In genomic region chr14:79333198-79333546, GRCh38 we compare ENCODE assay signal across 28 cellular contexts.
DNase-seq lines count a peak whose midpoint lies in the region; ATAC-seq and TF ChIP-seq lines count a peak whose summit lies in the region.
"Had no signal": no experiment of that assay in that cellular context is flagged by ENCODE, and none has a peak within 500 bp of the region (broad histone marks: within the 10 kb centered on the region; RNA-seq: fewer than 3 reads in every experiment).

No MANE protein-coding gene starts in this region.

- H2AFZ ChIP-seq in H9 (ENCODE audit: low read length) (no peak overlapping the region), neuronal stem cell (ENCODE audit: low read length) (peak overlapping the region; percentile 8)
- H2AFZ ChIP-seq: GM23248 had no signal

- H2BK20ac ChIP-seq in H9 (ENCODE audit: low read depth, low read length, poor library complexity, severe bottlenecking): no peak overlapping the region

- H3K36me3 Mint-ChIP-seq in H9 (ENCODE audit: insufficient read depth in 1 of 3, low read depth in 3 of 3): no peaks in the 10 kb centered on the region
- H3K36me3 Mint-ChIP-seq in activated CD4-positive, alpha-beta T cell treated with anti-CD3 and anti-CD28 coated beads for 36 hours (ENCODE audit: low read depth): no peaks in the 10 kb centered on the region
- H3K36me3 Mint-ChIP-seq: activated naive CD8-positive, alpha-beta T cell treated with anti-CD3 and anti-CD28 coated beads for 36 hours had no signal

- no peaks in the 10 kb centered on the region for H4K20me1 ChIP-seq in H9 (ENCODE audit: control insufficient read depth, insufficient read depth, insufficient read length)

- TF ChIP-seq POLR2A in gastroesophageal sphincter (IDR thresholded peaks at IDR 0.05): no peak

- H3K27ac ChIP-seq in H9 (ENCODE audit: insufficient read length, low read depth, low read length) (no peak overlapping the region), angular gyrus (ENCODE audit: low read depth, low read length) (peak overlapping the region; percentile 70), gastroesophageal sphincter (peak overlapping the region in 3 of 4 donors; percentile 20 to 52 (median 30)), neuronal stem cell (replicated peaks; ENCODE audit: low read length) (peak overlapping the region; percentile 96)
- H3K27ac ChIP-seq: A549, GM23248, neutrophil, SJSA1 had no signal

- no peak for TF ChIP-seq EP300 in gastroesophageal sphincter (IDR thresholded peaks at IDR 0.05)

- H2BK15ac ChIP-seq in H9 (ENCODE audit: low read depth, low read length) (no peak overlapping the region), neuronal stem cell (ENCODE audit: low read length) (no peak overlapping the region)

- H3K14ac ChIP-seq in H9 (ENCODE audit: insufficient read depth, low read length) (no peak overlapping the region), neuronal stem cell (ENCODE audit: low read length) (no peak overlapping the region)

- H3K23me2 ChIP-seq in H9 (ENCODE audit: insufficient read length, low read depth, low read length, poor library complexity, severe bottlenecking): no peaks in the 10 kb centered on the region

- H2BK120ac ChIP-seq in H9 (ENCODE audit: low read depth, low read length, poor library complexity, severe bottlenecking) (no peak overlapping the region), neuronal stem cell (ENCODE audit: low read depth, low read length) (no peak overlapping the region)

- H3K27ac Mint-ChIP-seq in H9: peak overlapping the region in 2 of 3 experiments; percentile 38 to 42; a peak in 4 of 7 replicates
- no peak overlapping the region for H3K27ac Mint-ChIP-seq in activated CD4-positive, alpha-beta T cell treated with anti-CD3 and anti-CD28 coated beads for 36 hours
- H3K27ac Mint-ChIP-seq: activated CD4-positive, alpha-beta memory T cell treated with anti-CD3 and anti-CD28 coated beads, Interleukin-2, amount 10 ng/mL, durations not matched to agents 7 days and 5 days; activated naive CD8-positive, alpha-beta T cell treated with anti-CD3 and anti-CD28 coated beads for 36 hours; CD4-positive, alpha-beta T cell; progenitor cell of endocrine pancreas had no signal

- no peak for ATAC-seq in gastroesophageal sphincter
- ATAC-seq in activated CD4-positive, alpha-beta T cell treated with anti-CD3 and anti-CD28 coated beads for 36 hours: no peak
- ATAC-seq: A549; activated CD4-positive, CD25-positive, alpha-beta regulatory T cell treated with anti-CD3 and anti-CD28 coated beads, Interleukin-2, amount 50 U/mL, for 24 hours; K562; stimulated activated naive CD8-positive, alpha-beta T cell treated with anti-CD3 and anti-CD28 coated beads, Interleukin-15, Interleukin-2, amounts not matched to agents 100 U/mL and 50 U/mL, for 24 hours had no signal

- H3K9me3 Mint-ChIP-seq in H9: no peaks in the 10 kb centered on the region
- H3K9me3 Mint-ChIP-seq in activated CD4-positive, alpha-beta T cell treated with anti-CD3 and anti-CD28 coated beads for 36 hours (ENCODE audit: low read depth): peaks cover 3% of the 10 kb centered on the region
- H3K9me3 Mint-ChIP-seq: CD4-positive, alpha-beta T cell had no signal

- no peaks in the 10 kb centered on the region for H3K79me2 ChIP-seq in H9 (ENCODE audit: insufficient read depth, low read length)

- H2BK12ac ChIP-seq in H9 (ENCODE audit: insufficient read length, low read depth, low read length) (no peak overlapping the region), neuronal stem cell (ENCODE audit: low read length) (no peak overlapping the region)

- H2AK5ac ChIP-seq in H9 (ENCODE audit: insufficient read length, low read length) (no peak overlapping the region), neuronal stem cell (ENCODE audit: low read depth, low read length) (no peak overlapping the region)

- H3K9me3 ChIP-seq in H9 (ENCODE audit: control insufficient read depth, low read depth, low read length): no peaks in the 10 kb centered on the region
- H3K9me3 ChIP-seq in gastroesophageal sphincter: no peaks in the 10 kb centered on the region
- H3K9me3 ChIP-seq in neuronal stem cell (replicated peaks in 1 of 2; ENCODE audit: control insufficient read depth in 2 of 2, insufficient read depth in 1 of 2, low read depth in 1 of 2, low read length in 2 of 2): peaks cover 0 to 2% of the 10 kb centered on the region in 2 donors
- H3K9me3 ChIP-seq: neutrophil, SJSA1 had no signal

- H3K56ac ChIP-seq in H9 (ENCODE audit: insufficient read length, low read depth, low read length): no peak overlapping the region

- H3K4ac ChIP-seq in H9 (ENCODE audit: low read depth, low read length) (no peak overlapping the region), neuronal stem cell (ENCODE audit: low read length) (no peak overlapping the region)

- no peak overlapping the region for H4K91ac ChIP-seq in H9 (ENCODE audit: insufficient read length, low read depth, low read length)
- no peak overlapping the region for H4K91ac ChIP-seq in neuronal stem cell (ENCODE audit: low read depth, low read length, poor library complexity)

- H3K9ac ChIP-seq in H9 (ENCODE audit: extremely low read depth, insufficient read length, low read length) (no peak overlapping the region), neuronal stem cell (ENCODE audit: low read depth, low read length, poor library complexity) (no peak overlapping the region)
- H3K9ac ChIP-seq: GM23248 had no signal

- no peak overlapping the region for H3T11ph ChIP-seq in H9 (ENCODE audit: low read length)

- no peaks in the 10 kb centered on the region for H3K36me3 ChIP-seq in gastroesophageal sphincter
- H3K36me3 ChIP-seq in neuronal stem cell (replicated peaks in 1 of 2; ENCODE audit: control insufficient read depth in 2 of 2, insufficient read depth in 2 of 2, low read length in 2 of 2): no peaks in the 10 kb centered on the region
- H3K36me3 ChIP-seq: neutrophil, SJSA1 had no signal

- no peak overlapping the region for H3K23ac ChIP-seq in H9 (ENCODE audit: insufficient read length, low read depth, low read length)
- no peak overlapping the region for H3K23ac ChIP-seq in neuronal stem cell (ENCODE audit: low read depth, low read length, poor library complexity)

- CTCF ChIA-PET in activated CD4-positive, alpha-beta T cell treated with anti-CD3 and anti-CD28 coated beads for 36 hours (lab: Charles Lee): no interaction called here

- POLR2A ChIA-PET in activated CD4-positive, alpha-beta T cell treated with anti-CD3 and anti-CD28 coated beads for 36 hours (lab: Charles Lee): no interaction called here

- TF ChIP-seq CTCF in H9 (conservative IDR thresholded peaks at IDR 0.05) (no peak), gastroesophageal sphincter (IDR thresholded peaks at IDR 0.05) (no peak), GM13977 (IDR thresholded peaks at IDR 0.05; ENCODE audit: extremely low read depth, insufficient read depth, missing control alignments) (no peak)

- H3K4me3 ChIP-seq in gastroesophageal sphincter (no peak overlapping the region), neuronal stem cell (ENCODE audit: low read length in 2 of 2) (no peak overlapping the region)
- H3K4me3 ChIP-seq: A549, GM23248, K562, SJSA1 had no signal

- peak overlapping the region; percentile 4 to 60; a peak in 4 of 5 replicates for H3K4me3 Mint-ChIP-seq in H9
- no peak overlapping the region for H3K4me3 Mint-ChIP-seq in activated CD4-positive, alpha-beta T cell treated with anti-CD3 and anti-CD28 coated beads for 36 hours
- H3K4me3 Mint-ChIP-seq: activated CD4-positive, alpha-beta memory T cell treated with anti-CD3 and anti-CD28 coated beads, Interleukin-2, amount 10 ng/mL, durations not matched to agents 7 days and 5 days; activated naive CD8-positive, alpha-beta T cell treated with anti-CD3 and anti-CD28 coated beads for 36 hours; CD4-positive, alpha-beta T cell had no signal

- DNase-seq in H9 (no peak), neuronal stem cell (ENCODE audit: low spot score) (no peak), DMS53 treated with DMSO at 0.1 percent for 48 hours (lab: John Stamatoyannopoulos, UW; ENCODE audit: unreplicated experiment) (no peak), GM13977 (ENCODE audit: low spot score) (no peak), posterior vena cava (ENCODE audit: low spot score) (no peak)
- DNase-seq in activated CD4-positive, alpha-beta T cell treated with anti-CD3 and anti-CD28 coated beads for 36 hours: no peak
- DNase-seq: activated CD4-positive, alpha-beta memory T cell treated with anti-CD3 and anti-CD28 coated beads, Interleukin-2, amount 10 ng/mL, durations not matched to agents 7 days and 5 days; activated naive CD8-positive, alpha-beta T cell treated with anti-CD3 and anti-CD28 coated beads for 36 hours; AML-193; CD4-positive, alpha-beta T cell; effector CD4-positive, alpha-beta T cell; erythroblast; GM23248; mammary epithelial cell; NCI-H1092 treated with DMSO at 0.1 percent for 48 hours; NCI-H2029; NCI-H446; stimulated activated CD4-positive, alpha-beta T cell treated with anti-CD3 and anti-CD28 coated beads, Interleukin-15, amount 100 ng/mL, for 24 hours; stimulated activated naive CD8-positive, alpha-beta T cell treated with anti-CD3 and anti-CD28 coated beads, Interleukin-15, Interleukin-2, amounts not matched to agents 100 U/mL and 50 U/mL, for 24 hours; T-helper 1 cell had no signal

- no peaks in the 10 kb centered on the region for H3K27me3 ChIP-seq in H9 (ENCODE audit: insufficient read depth, low read length)
- H3K27me3 ChIP-seq in gastroesophageal sphincter: no peaks in the 10 kb centered on the region
- no peaks in the 10 kb centered on the region for H3K27me3 ChIP-seq in neuronal stem cell (ENCODE audit: control insufficient read depth in 3 of 3, insufficient read depth in 3 of 3, low read depth in 1 of 3, low read length in 3 of 3)
- H3K27me3 ChIP-seq: neutrophil, SJSA1 had no signal

- H4K5ac ChIP-seq in H9 (ENCODE audit: insufficient read length, low read depth, low read length): no peak overlapping the region

- H3K79me1 ChIP-seq in H9 (ENCODE audit: insufficient read depth, low read depth, low read length, poor library complexity, severe bottlenecking) (no peaks in the 10 kb centered on the region), neuronal stem cell (ENCODE audit: low read depth, low read length) (no peaks in the 10 kb centered on the region)

- H3K27me3 Mint-ChIP-seq in H9 (ENCODE audit: low read depth): no peaks in the 10 kb centered on the region; the same call in 1 of the 2 replicates
- no peaks in the 10 kb centered on the region for H3K27me3 Mint-ChIP-seq in activated CD4-positive, alpha-beta T cell treated with anti-CD3 and anti-CD28 coated beads for 36 hours
- H3K27me3 Mint-ChIP-seq: activated CD4-positive, alpha-beta memory T cell treated with anti-CD3 and anti-CD28 coated beads, Interleukin-2, amount 10 ng/mL, durations not matched to agents 7 days and 5 days; CD4-positive, alpha-beta T cell; progenitor cell of endocrine pancreas had no signal

- WGBS in H9 (ENCODE audit: extremely low coverage, insufficient read length, low lambda C conversion rate): no CpG with 5 or more reads among the region's 1 CpG
- WGBS in gastroesophageal sphincter (ENCODE audit: low coverage in 1 of 2), 2 donors: 0 to 18% methylated on average over 1 of the region's 1 CpG
- WGBS in neuronal stem cell (ENCODE audit: extremely low coverage in 2 of 2, insufficient read length in 2 of 2, insufficient replicate concordance in 1 of 2), 2 donors: no CpG with 5 or more reads among the region's 1 CpG

- H4K8ac ChIP-seq in H9 (replicated peaks; ENCODE audit: insufficient read length, low read depth, low read length): no peak overlapping the region
- H4K8ac ChIP-seq in neuronal stem cell (ENCODE audit: low read depth, low read length): no peak overlapping the region

- H3K4me1 ChIP-seq in H9 (ENCODE audit: insufficient read depth, low read length): peaks cover 8% of the 10 kb centered on the region; the same call in 1 of the 2 replicates
- H3K4me1 ChIP-seq in gastroesophageal sphincter: peaks cover 0 to 47% (median 2%) of the 10 kb centered on the region in 3 donors
- peaks cover 0 to 13% of the 10 kb centered on the region in 2 donors for H3K4me1 ChIP-seq in neuronal stem cell (ENCODE audit: control insufficient read depth in 2 of 2, insufficient read depth in 1 of 2, low read depth in 1 of 2, low read length in 2 of 2)
- H3K4me1 ChIP-seq: A549 had no signal

- H3K18ac ChIP-seq in H9 (ENCODE audit: insufficient read length, low read depth, low read length) (no peak overlapping the region), neuronal stem cell (ENCODE audit: low read length) (no peak overlapping the region)

- peaks cover 27 to 35% of the 10 kb centered on the region in 2 experiments for H3K4me1 Mint-ChIP-seq in H9
- no peaks in the 10 kb centered on the region for H3K4me1 Mint-ChIP-seq in activated CD4-positive, alpha-beta T cell treated with anti-CD3 and anti-CD28 coated beads for 36 hours
- H3K4me1 Mint-ChIP-seq: activated CD4-positive, alpha-beta memory T cell treated with anti-CD3 and anti-CD28 coated beads, Interleukin-2, amount 10 ng/mL, durations not matched to agents 7 days and 5 days; activated naive CD8-positive, alpha-beta T cell treated with anti-CD3 and anti-CD28 coated beads for 36 hours had no signal

- H3K4me2 ChIP-seq in H9 (ENCODE audit: insufficient read depth, insufficient read length, low read length): peak overlapping the region; percentile 51
- H3K4me2 ChIP-seq in neuronal stem cell (ENCODE audit: insufficient read depth, low read length, poor library complexity, severe bottlenecking): peak overlapping the region; percentile 19
- H3K4me2 ChIP-seq: A549 had no signal

- in situ Hi-C loops in GM13977 (cut with MboI; ENCODE audit: low pct_unique_long_range_greater_than_20kb, low sequenced_read_pairs, unreplicated experiment): no loop called here

- intact Hi-C loops in posterior vena cava (cut with DNase I): no loop called here
- intact Hi-C loops in activated CD4-positive, alpha-beta T cell treated with anti-CD3 and anti-CD28 coated beads for 36 hours (cut with DNase I, micrococcal nuclease): no loop called here

- H2BK5ac ChIP-seq in H9 (ENCODE audit: insufficient read length, low read length): no peak overlapping the region
- H2BK5ac ChIP-seq in neuronal stem cell (ENCODE audit: low read length): no peak overlapping the region
